ENCODE assay signal across 10 cellular contexts in the genomic region with DNA sequence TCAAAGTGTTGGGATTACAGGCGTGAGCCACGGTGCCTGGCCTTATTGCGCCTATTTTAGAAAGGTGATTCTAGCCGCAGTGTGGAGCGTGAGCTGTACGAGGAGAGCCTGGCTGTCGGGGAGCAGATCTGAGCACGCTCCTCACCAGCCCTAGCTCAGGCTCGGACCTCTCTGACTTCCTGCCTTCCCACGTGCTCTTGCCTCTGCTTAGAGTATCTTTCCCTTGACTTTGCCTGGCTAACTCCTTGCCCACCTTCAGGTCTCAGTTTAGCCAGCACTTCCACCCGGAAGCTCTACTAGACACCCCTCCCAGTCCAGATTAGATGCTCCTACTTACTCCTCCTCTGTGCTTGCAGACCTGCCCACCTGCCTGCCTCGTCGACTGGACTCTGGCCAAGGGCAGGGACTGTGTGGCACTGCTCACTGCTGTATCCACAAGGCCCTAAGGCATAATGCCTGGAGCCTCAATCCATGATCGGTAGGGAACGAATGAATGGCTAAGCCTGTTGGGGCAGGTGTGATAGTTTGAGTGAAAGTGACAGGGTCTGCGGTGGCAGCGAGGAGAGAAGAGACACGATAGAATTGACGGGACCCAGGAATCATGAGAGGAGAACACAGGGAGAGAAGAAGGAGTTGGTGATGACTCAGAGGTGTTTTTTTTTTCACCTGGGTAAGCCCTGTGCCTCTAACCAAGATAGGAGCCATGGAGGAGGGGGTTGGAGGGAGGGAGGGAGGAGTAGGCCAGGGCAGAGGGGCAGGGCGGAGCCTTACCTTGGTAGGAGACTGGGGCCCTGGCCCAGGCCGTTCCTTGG. TPM values are rescaled to one million over a fixed set of nuclear protein-coding genes. Genes with fewer than 3 reads are reported as not detected.
DNase-seq lines count a peak whose midpoint lies in the region; ATAC-seq, FAIRE-seq and TF ChIP-seq lines count a peak whose summit lies in the region.
"Had no signal": no experiment of that assay in that cellular context is flagged by ENCODE, and none has a peak within 500 bp of the region (broad histone marks: within the 10 kb centered on the region; RNA-seq: fewer than 3 reads in every experiment).

No MANE protein-coding gene starts in this region.

- intact Hi-C loops in left colon (cut with DNase I, micrococcal nuclease): no loop called here

- no peaks in the 10 kb centered on the region for H3K27me3 ChIP-seq in tibial nerve

- H3K27me3 Mint-ChIP-seq in activated CD4-positive, alpha-beta T cell treated with anti-CD3 and anti-CD28 coated beads, Interleukin-2, amount 10 ng/mL, durations not matched to agents 7 days and 5 days: no peaks in the 10 kb centered on the region
- no peaks in the 10 kb centered on the region for H3K27me3 Mint-ChIP-seq in activated naive CD8-positive, alpha-beta T cell treated with anti-CD3 and anti-CD28 coated beads, Interleukin-2, amount 50 U/mL, for 24 hours

- H3K9me3 ChIP-seq in tibial nerve: no peaks in the 10 kb centered on the region

- no peak for DNase-seq in activated CD4-positive, alpha-beta T cell treated with anti-CD3 and anti-CD28 coated beads, Interleukin-2, amount 10 ng/mL, durations not matched to agents 7 days and 5 days
- no peak for DNase-seq in activated CD4-positive, alpha-beta T cell treated with anti-CD3 and anti-CD28 coated beads, Interleukin-2, amount 50 U/mL, for 48 hours
- DNase-seq in activated naive CD8-positive, alpha-beta T cell treated with anti-CD3 and anti-CD28 coated beads, Interleukin-2, amount 50 U/mL, for 24 hours: no peak
- DNase-seq in left colon: peak; percentile 89 to 93
- DNase-seq in tibial nerve (ENCODE audit: low spot score in 2 of 2): no peak
- no peak for DNase-seq in GDM1 (lab: John Stamatoyannopoulos, UW)
- DNase-seq in frontal cortex (ENCODE audit: low spot score in 2 of 2): no peak
- DNase-seq: natural killer cell had no signal

- no peak for TF ChIP-seq CTCF in tibial nerve (IDR thresholded peaks at IDR 0.05)

- no peak for TF ChIP-seq POLR2A in tibial nerve (IDR thresholded peaks at IDR 0.05)

- no peaks in the 10 kb centered on the region for H3K36me3 Mint-ChIP-seq in activated CD4-positive, alpha-beta T cell treated with anti-CD3 and anti-CD28 coated beads, Interleukin-2, amount 10 ng/mL, durations not matched to agents 7 days and 5 days (ENCODE audit: low read depth)
- no peaks in the 10 kb centered on the region for H3K36me3 Mint-ChIP-seq in activated naive CD8-positive, alpha-beta T cell treated with anti-CD3 and anti-CD28 coated beads, Interleukin-2, amount 50 U/mL, for 24 hours (ENCODE audit: low read depth)
- H3K36me3 Mint-ChIP-seq: natural killer cell had no signal

- H3K4me3 ChIP-seq in tibial nerve: no peak overlapping the region
- H3K4me3 ChIP-seq: SK-N-MC had no signal

- no peaks in the 10 kb centered on the region for H3K36me3 ChIP-seq in tibial nerve

- no peak overlapping the region for H3K4me3 Mint-ChIP-seq in activated CD4-positive, alpha-beta T cell treated with anti-CD3 and anti-CD28 coated beads, Interleukin-2, amount 10 ng/mL, durations not matched to agents 7 days and 5 days
- H3K4me3 Mint-ChIP-seq in activated naive CD8-positive, alpha-beta T cell treated with anti-CD3 and anti-CD28 coated beads, Interleukin-2, amount 50 U/mL, for 24 hours: no peak overlapping the region
- H3K4me3 Mint-ChIP-seq: natural killer cell had no signal

- no peaks in the 10 kb centered on the region for H3K9me3 Mint-ChIP-seq in activated CD4-positive, alpha-beta T cell treated with anti-CD3 and anti-CD28 coated beads, Interleukin-2, amount 10 ng/mL, durations not matched to agents 7 days and 5 days
- H3K9me3 Mint-ChIP-seq in activated naive CD8-positive, alpha-beta T cell treated with anti-CD3 and anti-CD28 coated beads, Interleukin-2, amount 50 U/mL, for 24 hours: no peaks in the 10 kb centered on the region
- H3K9me3 Mint-ChIP-seq: natural killer cell had no signal

- H3K27ac ChIP-seq in tibial nerve: peak overlapping the region; percentile 19 to 70 (median 69)
- H3K27ac ChIP-seq: SK-N-MC had no signal

- H3K27ac Mint-ChIP-seq in activated CD4-positive, alpha-beta T cell treated with anti-CD3 and anti-CD28 coated beads, Interleukin-2, amount 10 ng/mL, durations not matched to agents 7 days and 5 days: peak overlapping the region; percentile 55
- H3K27ac Mint-ChIP-seq in activated naive CD8-positive, alpha-beta T cell treated with anti-CD3 and anti-CD28 coated beads, Interleukin-2, amount 50 U/mL, for 24 hours: peak overlapping the region; percentile 15
- H3K27ac Mint-ChIP-seq: natural killer cell had no signal

- CTCF ChIA-PET in activated CD4-positive, alpha-beta T cell treated with anti-CD3 and anti-CD28 coated beads, Interleukin-2, amount 10 ng/mL, durations not matched to agents 7 days and 5 days (lab: Charles Lee): interaction anchor here (0.7 to 1.5 kb wide), 2 partner anchors 13 to 69 kb away, joined by 5 read pairs; no protein-coding TSS in a partner anchor

- ATAC-seq in activated naive CD8-positive, alpha-beta T cell treated with anti-CD3 and anti-CD28 coated beads, Interleukin-2, amount 50 U/mL, for 24 hours: no peak
- peak; percentile 84 for ATAC-seq in left colon
- ATAC-seq in HG03354 (IDR thresholded peaks at IDR 0.05; ENCODE audit: poor library complexity, severe bottlenecking, unreplicated experiment): no peak
- ATAC-seq: natural killer cell had no signal

- POLR2A ChIA-PET in activated CD4-positive, alpha-beta T cell treated with anti-CD3 and anti-CD28 coated beads, Interleukin-2, amount 10 ng/mL, durations not matched to agents 7 days and 5 days (lab: Charles Lee): no interaction called here

- peaks cover 0 to 92% (median 52%) of the 10 kb centered on the region in 4 donors for H3K4me1 ChIP-seq in tibial nerve

- no peak for FAIRE-seq in frontal cortex (lab: Jason Lieb, UNC)

- WGBS in tibial nerve, 2 donors: 73 to 77% methylated on average over 21 of the region's 21 CpGs

- TF ChIP-seq EP300 in tibial nerve (IDR thresholded peaks at IDR 0.05): no peak

- H3K4me1 Mint-ChIP-seq in activated CD4-positive, alpha-beta T cell treated with anti-CD3 and anti-CD28 coated beads, Interleukin-2, amount 10 ng/mL, durations not matched to agents 7 days and 5 days: peaks cover 44% of the 10 kb centered on the region
- peaks cover 53% of the 10 kb centered on the region for H3K4me1 Mint-ChIP-seq in activated naive CD8-positive, alpha-beta T cell treated with anti-CD3 and anti-CD28 coated beads, Interleukin-2, amount 50 U/mL, for 24 hours

RNA-seq across cellular contexts. Expression of gene WASF2, which starts 28.1 kb away (rescaled TPM):
- total RNA-seq in activated CD4-positive, alpha-beta T cell treated with anti-CD3 and anti-CD28 coated beads, Interleukin-2, amount 10 ng/mL, durations not matched to agents 7 days and 5 days: 100 to 1,000 TPM; 137 to 143 TPM
- 100 to 1,000 TPM in 1 of 2 donors, 10 to 100 TPM in 1; 97.7 to 144 TPM for total RNA-seq in left colon
- 10 to 100 TPM; 74.9 to 95.9 (median 83.4) TPM for total RNA-seq in tibial nerve
- 4.5 TPM for total RNA-seq in frontal cortex

Comparison
In these comparisons a context has a peak if more than half of its experiments do, and no peak if none do; other contexts are left out.
1. DNase-seq: peak in left colon (2 of 2); none in activated CD4-positive, alpha-beta T cell treated with anti-CD3 and anti-CD28 coated beads, Interleukin-2, amount 10 ng/mL, durations not matched to agents 7 days and 5 days (single experiment), activated CD4-positive, alpha-beta T cell treated with anti-CD3 and anti-CD28 coated beads, Interleukin-2, amount 50 U/mL, for 48 hours (0 of 2), activated naive CD8-positive, alpha-beta T cell treated with anti-CD3 and anti-CD28 coated beads, Interleukin-2, amount 50 U/mL, for 24 hours (single experiment), tibial nerve (0 of 2), GDM1 (single experiment) and frontal cortex (0 of 2).
2. RNA of gene WASF2, which starts 28.1 kb away (total RNA-seq): 97.7 to 144 TPM in left colon, 137 to 143 TPM in activated CD4-positive, alpha-beta T cell treated with anti-CD3 and anti-CD28 coated beads, Interleukin-2, amount 10 ng/mL, durations not matched to agents 7 days and 5 days and 74.9 to 95.9 TPM in tibial nerve; 4.5 TPM in frontal cortex (single experiment); every median in the first group is over 10 times any median in the second.